10 cellular contexts compared by ENCODE assay signal in the genomic region with DNA sequence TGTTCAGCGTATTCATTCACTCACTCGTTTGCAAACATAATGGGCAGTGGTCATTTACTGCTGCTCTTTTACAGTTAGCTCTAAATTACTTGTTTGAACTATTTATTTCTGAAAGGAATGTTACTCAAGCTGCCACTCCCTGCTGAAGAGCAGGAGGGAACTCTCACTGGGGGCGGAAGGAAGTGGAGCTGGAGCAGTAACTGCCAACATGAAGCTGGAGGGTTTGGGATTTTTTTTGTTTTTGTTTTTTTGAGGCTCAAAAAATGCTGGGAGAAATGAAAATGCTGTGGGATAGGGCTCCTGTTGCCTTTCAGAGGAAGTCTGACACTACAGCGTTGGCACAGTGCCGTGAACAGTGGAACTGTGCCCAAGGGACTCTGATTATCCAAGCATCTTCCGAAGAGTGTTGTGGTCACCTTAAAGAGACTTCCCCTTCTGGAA. TPM values are rescaled to one million over a fixed set of nuclear protein-coding genes. Genes with fewer than 3 reads are reported as not detected.
DNase-seq lines count a peak whose midpoint lies in the region; ATAC-seq and TF ChIP-seq lines count a peak whose summit lies in the region.
"Had no signal": no experiment of that assay in that cellular context is flagged by ENCODE, and none has a peak within 500 bp of the region (broad histone marks: within the 10 kb centered on the region; RNA-seq: fewer than 3 reads in every experiment).

No MANE protein-coding gene starts in this region.

- peak overlapping the region; percentile 50 for H3K27ac ChIP-seq in left ventricle myocardium inferior (replicated peaks)
- peak overlapping the region in 1 of 2 donors; percentile 57 for H3K27ac ChIP-seq in coronary artery

- TF ChIP-seq CTCF in left ventricle myocardium inferior (IDR thresholded peaks at IDR 0.05; ENCODE audit: borderline replicate concordance) (no peak), coronary artery (IDR thresholded peaks at IDR 0.05) (no peak)

- H3K4me3 ChIP-seq in adipocyte (ENCODE audit: low read length), result no peak overlapping the region
- no peak overlapping the region for H3K4me3 ChIP-seq in left ventricle myocardium inferior
- H3K4me3 ChIP-seq in coronary artery, result no peak overlapping the region

- H3K9ac ChIP-seq in adipocyte (ENCODE audit: low read length), result peak overlapping the region; percentile 80

- peak; percentile 57 for DNase-seq in GM03348 (ENCODE audit: low spot score)
- peak; percentile 39 for DNase-seq in adipocyte (ENCODE audit: low read depth)
- DNase-seq in left ventricle myocardium inferior, result peak; percentile 71
- DNase-seq in sciatic nerve (ENCODE audit: low spot score), result no peak
- DNase-seq in NCI-H1694 (lab: John Stamatoyannopoulos, UW), result no peak
- no peak for DNase-seq in NCI-H2107 treated with DMSO at 0.1 percent for 48 hours (lab: John Stamatoyannopoulos, UW; ENCODE audit: unreplicated experiment)
- DNase-seq in coronary artery (ENCODE audit: low spot score), result no peak
- no peak for DNase-seq in activated CD4-positive, CD25-positive, alpha-beta regulatory T cell treated with anti-CD3 and anti-CD28 coated beads, Interleukin-2, amount 50 U/mL, for 72 hours
- DNase-seq: activated naive CD4-positive, alpha-beta T cell; stimulated activated naive CD4-positive, alpha-beta T cell treated with Interleukin-2 at 50 U/mL for 16 hours had no signal

- H3K4me1 ChIP-seq in adipocyte (ENCODE audit: control insufficient read depth, insufficient read depth, low read length) (peaks cover 34% of the 10 kb centered on the region), left ventricle myocardium inferior (peaks cover 21% of the 10 kb centered on the region)

- peaks cover 34% of the 10 kb centered on the region for H3K36me3 ChIP-seq in adipocyte (ENCODE audit: control insufficient read depth, insufficient read depth, low read length, severe bottlenecking)
- H3K36me3 ChIP-seq in left ventricle myocardium inferior, result peaks cover 48% of the 10 kb centered on the region

- H3K9me3 ChIP-seq in adipocyte (ENCODE audit: control insufficient read depth, low read length), result no peaks in the 10 kb centered on the region
- no peaks in the 10 kb centered on the region for H3K9me3 ChIP-seq in left ventricle myocardium inferior (replicated peaks)

- ATAC-seq in sciatic nerve, result peak; percentile 64

- H3K27me3 ChIP-seq in adipocyte (replicated peaks; ENCODE audit: control insufficient read depth, insufficient read depth, low read length), result no peaks in the 10 kb centered on the region
- H3K27me3 ChIP-seq in left ventricle myocardium inferior (ENCODE audit: low read depth), result no peaks in the 10 kb centered on the region

- intact Hi-C loops in left ventricle myocardium inferior (cut with micrococcal nuclease) (no loop called here), sciatic nerve (cut with DNase I) (no loop called here)

RNA-seq across cellular contexts. Expression of a gene that starts 44.1 kb away (rescaled TPM):
- total RNA-seq in left ventricle myocardium inferior (30.6 TPM), sciatic nerve (56.4 TPM)

Comparison
In these comparisons a context has a peak if more than half of its experiments do, and no peak if none do; other contexts are left out.
1. DNase-seq: peak in GM03348 (single experiment), adipocyte (single experiment) and left ventricle myocardium inferior (single experiment); none in sciatic nerve (single experiment), NCI-H1694 (single experiment), NCI-H2107 treated with DMSO at 0.1 percent for 48 hours (single experiment), coronary artery (single experiment) and activated CD4-positive, CD25-positive, alpha-beta regulatory T cell treated with anti-CD3 and anti-CD28 coated beads, Interleukin-2, amount 50 U/mL, for 72 hours (single experiment).